Comparison of ENCODE assay signal across 23 cellular contexts in the genomic region with DNA sequence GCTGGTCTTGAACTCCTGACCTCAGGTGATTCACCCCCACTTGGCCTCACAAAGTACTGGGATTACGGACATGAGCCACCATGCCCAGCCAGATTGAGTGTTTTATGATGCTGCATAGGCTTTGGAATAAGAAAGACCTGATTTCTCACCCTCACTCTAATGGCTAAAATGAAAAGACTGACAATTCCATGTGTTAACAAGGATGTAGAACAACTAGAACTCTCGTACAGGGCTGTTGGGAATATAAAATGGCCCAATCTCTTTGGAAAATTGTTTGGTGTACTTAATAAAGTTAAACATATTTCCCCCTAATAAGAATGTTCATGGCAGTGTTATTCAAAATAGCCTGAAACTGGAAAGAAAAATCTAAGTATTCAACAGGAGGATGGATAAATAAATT. TPM values are rescaled to one million over a fixed set of nuclear protein-coding genes. Genes with fewer than 3 reads are reported as not detected.
DNase-seq lines count a peak whose midpoint lies in the region; ATAC-seq, FAIRE-seq and TF ChIP-seq lines count a peak whose summit lies in the region.
"Had no signal": no experiment of that assay in that cellular context is flagged by ENCODE, and none has a peak within 500 bp of the region (broad histone marks: within the 10 kb centered on the region; RNA-seq: fewer than 3 reads in every experiment).

No MANE protein-coding gene starts in this region.

- H3K27ac ChIP-seq in HepG2 (ENCODE audit: extremely low read length, insufficient read depth, low read length) (no peak overlapping the region), right lobe of liver (no peak overlapping the region), BLaER1 (peak overlapping the region; percentile 92), IMR-90 (ENCODE audit: insufficient read depth, low read length) (no peak overlapping the region), breast epithelium (no peak overlapping the region)
- H3K27ac ChIP-seq: 22Rv1, A549, C4-2B had no signal

- no TSS peak for BruUV-seq in HepG2 (replicated peaks; lab: Mats Ljungman, UMichigan)
- no TSS peak for BruUV-seq in IMR-90 (replicated peaks; lab: Mats Ljungman, UMichigan)

- no peak for FAIRE-seq in HepG2 (lab: Jason Lieb, UNC)
- FAIRE-seq: A549, D721Med, G401.6, GM12878, GM12892, GM18507 had no signal

- in situ Hi-C loops in HepG2 (cut with HindIII; ENCODE audit: extremely low pct_ligation_motif_present, low pct_unique_long_range_greater_than_20kb) (no loop called here), IMR-90 (cut with MboI; ENCODE audit: low sequenced_read_pairs) (no loop called here)

- no peak overlapping the region for H3K18ac ChIP-seq in IMR-90 (ENCODE audit: low read depth, low read length)

- ATAC-seq in HepG2 (no peak), right lobe of liver (no peak), IMR-90 (ENCODE audit: low read depth) (no peak), GM18867 (IDR thresholded peaks at IDR 0.05; ENCODE audit: unreplicated experiment) (no peak), GM18870 (IDR thresholded peaks at IDR 0.05; ENCODE audit: unreplicated experiment) (no peak)
- ATAC-seq: A549; CD8-positive, alpha-beta T cell; GM12878 had no signal

- H3K9me3 Mint-ChIP-seq in immature natural killer cell: no peaks in the 10 kb centered on the region
- H3K9me3 Mint-ChIP-seq: CD4-positive, alpha-beta T cell; CD8-positive, alpha-beta T cell had no signal

- peak overlapping the region in 4 of 6 donors; percentile 33 to 86 (median 54) for H3K27ac Mint-ChIP-seq in immature natural killer cell
- H3K27ac Mint-ChIP-seq: CD8-positive, alpha-beta T cell had no signal

- no peak overlapping the region for H3K14ac ChIP-seq in IMR-90 (replicated peaks; ENCODE audit: low read depth, low read length)

- no peak for DNase-seq in HepG2 (ENCODE audit: low spot score)
- no peak for DNase-seq in right lobe of liver
- no peak for DNase-seq in IMR-90
- DNase-seq in immature natural killer cell: no peak
- no peak for DNase-seq in breast epithelium (ENCODE audit: low spot score in 2 of 2)
- DNase-seq: AML-193; Caco-2; Calu3; CD4-positive, alpha-beta T cell; CD8-positive, alpha-beta T cell; DMS79 treated with DMSO at 0.1 percent for 48 hours had no signal

- 22% methylated on average over 2 of the region's 2 CpGs for WGBS in HepG2 (ENCODE audit: low lambda C conversion rate)
- WGBS in right lobe of liver (ENCODE audit: insufficient coverage, low coverage, low lambda C conversion rate, missing lambda C conversion rate): 94% methylated on average over 2 of the region's 2 CpGs
- no CpG with 5 or more reads among the region's 2 CpGs for WGBS in IMR-90 (ENCODE audit: extremely low coverage in 2 of 2, insufficient read length in 1 of 2), 2 experiments

- no peak overlapping the region for H2AFZ ChIP-seq in HepG2 (ENCODE audit: low read length)
- H2AFZ ChIP-seq in IMR-90 (replicated peaks; ENCODE audit: low read length, poor library complexity): no peak overlapping the region

- TF ChIP-seq RAD21 in HepG2 (CRISPR knock-in tag; IDR thresholded peaks at IDR 0.05): no peak
- no peak for TF ChIP-seq RAD21 in IMR-90 (IDR thresholded peaks at IDR 0.05; ENCODE audit: low read length)

- H3K4me3 Mint-ChIP-seq in immature natural killer cell: peak overlapping the region in 1 of 5 donors; percentile 53
- H3K4me3 Mint-ChIP-seq: B cell; CD4-positive, alpha-beta T cell; CD8-positive, alpha-beta T cell had no signal

- H3K56ac ChIP-seq in IMR-90 (ENCODE audit: extremely low read depth, insufficient read depth, low read length): no peak overlapping the region

- no peak for TF ChIP-seq POLR2A in HepG2 (IDR thresholded peaks at IDR 0.05; ENCODE audit: insufficient read depth in 1 of 2, low read depth in 2 of 2, low read length in 2 of 2)
- TF ChIP-seq POLR2A in right lobe of liver (IDR thresholded peaks at IDR 0.05): no peak
- TF ChIP-seq POLR2A in IMR-90 (IDR thresholded peaks at IDR 0.05; ENCODE audit: low read depth, low read length): no peak
- TF ChIP-seq POLR2A in breast epithelium (IDR thresholded peaks at IDR 0.05): no peak

- H2AK5ac ChIP-seq in IMR-90 (ENCODE audit: low read depth, low read length): no peak overlapping the region

- TF ChIP-seq EP300 in HepG2 (IDR thresholded peaks at IDR 0.05; ENCODE audit: low read depth in 2 of 2, low read length in 2 of 2) (no peak), HepG2 (CRISPR knock-in tag; IDR thresholded peaks at IDR 0.05; ENCODE audit: borderline replicate concordance) (no peak)

- no peaks in the 10 kb centered on the region for H3K9me3 ChIP-seq in HepG2 (ENCODE audit: low read length)
- H3K9me3 ChIP-seq in right lobe of liver: no peaks in the 10 kb centered on the region
- no peaks in the 10 kb centered on the region for H3K9me3 ChIP-seq in BLaER1
- no peaks in the 10 kb centered on the region for H3K9me3 ChIP-seq in IMR-90 (ENCODE audit: control insufficient read depth, insufficient read depth, low read length)
- H3K9me3 ChIP-seq in breast epithelium: no peaks in the 10 kb centered on the region
- H3K9me3 ChIP-seq: A549, Caco-2 had no signal

- H3K4ac ChIP-seq in IMR-90 (ENCODE audit: low read depth, low read length): no peak overlapping the region

- POLR2A ChIA-PET in HepG2 (lab: Yijun Ruan, JAX) (no interaction called here), IMR-90 (lab: Charles Lee; ENCODE audit: unreplicated experiment) (no interaction called here)

- no peak overlapping the region for H2BK120ac ChIP-seq in IMR-90 (ENCODE audit: low read depth, low read length)

- H3K36me3 ChIP-seq in HepG2 (replicated peaks in 1 of 2; ENCODE audit: control insufficient read depth in 1 of 2, insufficient read depth in 2 of 2, low read length in 2 of 2) (no peaks in the 10 kb centered on the region), right lobe of liver (no peaks in the 10 kb centered on the region), BLaER1 (no peaks in the 10 kb centered on the region), IMR-90 (ENCODE audit: control insufficient read depth, insufficient read depth, low read length) (no peaks in the 10 kb centered on the region), breast epithelium (no peaks in the 10 kb centered on the region)

- peaks cover 50 to 56% of the 10 kb centered on the region in 2 donors for H3K4me1 Mint-ChIP-seq in immature natural killer cell

- H4K91ac ChIP-seq in IMR-90 (ENCODE audit: insufficient read depth, low read depth, low read length): no peak overlapping the region

- peaks cover 0 to 2% (median 0%) of the 10 kb centered on the region in 3 donors for H3K27me3 Mint-ChIP-seq in immature natural killer cell (ENCODE audit: low read depth in 3 of 3)
- H3K27me3 Mint-ChIP-seq: B cell; CD4-positive, alpha-beta T cell had no signal

- H3K23ac ChIP-seq in IMR-90 (ENCODE audit: low read depth, low read length): no peak overlapping the region

- no peak overlapping the region for H4K8ac ChIP-seq in IMR-90 (ENCODE audit: low read depth in 2 of 2, low read length in 2 of 2)

- dilution Hi-C loops in IMR-90 (cut with HindIII; ENCODE audit: low sequenced_read_pairs, unreplicated experiment): no loop called here

- H3K9ac ChIP-seq in HepG2 (ENCODE audit: insufficient read depth, low read depth, low read length) (no peak overlapping the region), BLaER1 (no peak overlapping the region), IMR-90 (ENCODE audit: low read depth, low read length) (no peak overlapping the region)

- H3K4me1 ChIP-seq in HepG2 (ENCODE audit: insufficient read depth, low read length): peaks cover 20% of the 10 kb centered on the region
- no peaks in the 10 kb centered on the region for H3K4me1 ChIP-seq in right lobe of liver
- peaks cover 81% of the 10 kb centered on the region for H3K4me1 ChIP-seq in BLaER1
- peaks cover 18% of the 10 kb centered on the region for H3K4me1 ChIP-seq in IMR-90 (ENCODE audit: control insufficient read depth, insufficient read depth, low read length)
- H3K4me1 ChIP-seq in breast epithelium: peaks cover 0 to 12% of the 10 kb centered on the region in 2 donors
- H3K4me1 ChIP-seq: Caco-2 had no signal

- H3K36me3 Mint-ChIP-seq in immature natural killer cell: peaks cover 0 to 5% (median 0%) of the 10 kb centered on the region in 3 donors
- H3K36me3 Mint-ChIP-seq: CD8-positive, alpha-beta T cell had no signal

- no peaks in the 10 kb centered on the region for H3K79me2 ChIP-seq in HepG2 (ENCODE audit: insufficient read depth, low read length)

- H3K4me3 ChIP-seq in HepG2 (replicated peaks in 1 of 3; ENCODE audit: insufficient read depth in 1 of 3, low read depth in 2 of 3, low read length in 3 of 3) (no peak overlapping the region), right lobe of liver (no peak overlapping the region), BLaER1 (no peak overlapping the region), IMR-90 (ENCODE audit: insufficient read depth, low read depth, low read length) (no peak overlapping the region), breast epithelium (no peak overlapping the region)
- H3K4me3 ChIP-seq: A549, GM12878 had no signal

- CTCF ChIA-PET in HepG2 (lab: Yijun Ruan, JAX; ENCODE audit: low intra/inter-chr PET ratio, low total read pairs) (no interaction called here), IMR-90 (lab: Yijun Ruan, JAX) (no interaction called here)

- H2BK15ac ChIP-seq in IMR-90 (ENCODE audit: low read depth, low read length): 0 out of 3 replicates have a peak overlapping the region, but pooled peaks have one; percentile 51

- H2AK9ac ChIP-seq in IMR-90 (replicated peaks; ENCODE audit: low read depth, low read length, poor library complexity): no peak overlapping the region

- no peaks in the 10 kb centered on the region for H3K27me3 ChIP-seq in HepG2 (ENCODE audit: control insufficient read depth in 1 of 2, insufficient read depth in 2 of 2, low read length in 2 of 2)
- H3K27me3 ChIP-seq in right lobe of liver: no peaks in the 10 kb centered on the region
- H3K27me3 ChIP-seq in BLaER1: no peaks in the 10 kb centered on the region
- no peaks in the 10 kb centered on the region for H3K27me3 ChIP-seq in IMR-90 (ENCODE audit: control insufficient read depth, insufficient read depth, low read length)
- H3K27me3 ChIP-seq in breast epithelium: no peaks in the 10 kb centered on the region

- TF ChIP-seq CTCF in HepG2 (CRISPR knock-in tag; IDR thresholded peaks at IDR 0.05) (no peak), right lobe of liver (IDR thresholded peaks at IDR 0.05) (no peak), IMR-90 (conservative IDR thresholded peaks at IDR 0.05; ENCODE audit: low read depth, low read length) (no peak), breast epithelium (IDR thresholded peaks at IDR 0.05) (no peak)

- no peak overlapping the region for H2BK5ac ChIP-seq in IMR-90 (ENCODE audit: low read depth, low read length, poor library complexity, severe bottlenecking)

- H3K79me1 ChIP-seq in IMR-90 (ENCODE audit: low read depth in 1 of 2, low read length in 2 of 2): peaks cover 0 to 10% of the 10 kb centered on the region in 2 experiments; a peak in 2 of 4 replicates

- no peak overlapping the region for H2BK20ac ChIP-seq in IMR-90 (ENCODE audit: low read depth, low read length)

- H3K4me2 ChIP-seq in HepG2 (ENCODE audit: low read depth, low read length) (no peak overlapping the region), BLaER1 (peak overlapping the region; percentile 95), IMR-90 (ENCODE audit: low read depth, low read length) (no peak overlapping the region)
- H3K4me2 ChIP-seq: A549 had no signal

- H4K20me1 ChIP-seq in HepG2 (ENCODE audit: insufficient read depth, low read length): no peaks in the 10 kb centered on the region
- H4K20me1 ChIP-seq in BLaER1: no peaks in the 10 kb centered on the region
- no peaks in the 10 kb centered on the region for H4K20me1 ChIP-seq in IMR-90 (ENCODE audit: insufficient read depth, low read length)

- H4K5ac ChIP-seq in IMR-90 (ENCODE audit: low read depth, low read length): no peak overlapping the region

- H3K9me1 ChIP-seq in IMR-90 (ENCODE audit: insufficient read depth, low read length): peaks cover 24% of the 10 kb centered on the region

- intact Hi-C loops in HepG2 (cut with micrococcal nuclease; ENCODE audit: unreplicated experiment): no loop called here
- intact Hi-C loops in right lobe of liver (cut with DNase I): no loop called here
- intact Hi-C loops in IMR-90 (cut with micrococcal nuclease): loop anchor here (5.0 kb wide), 2 partner anchors 38 to 128 kb away; no protein-coding TSS in a partner anchor
- intact Hi-C loops in breast epithelium (cut with DNase I; ENCODE audit: low total_unique reads): no loop called here

RNA-seq across cellular contexts. Expression of a gene that starts 43.2 kb away (rescaled TPM):
- total RNA-seq in HepG2 (2016; rRNA removed; fragmentation: Illumina TruSeq; extraction: Trizol): 23.7 and 26.9 TPM in 2 replicates
- 1.3 and 2.3 TPM in 2 replicates for total RNA-seq in HepG2 (2016; cell fraction: cytosol; rRNA removed; fragmentation: Illumina TruSeq; extraction: Trizol; ENCODE audit: low read depth)
- total RNA-seq in HepG2 (2016; cell fraction: insoluble cytoplasmic fraction; rRNA removed; fragmentation: Illumina TruSeq; extraction: Trizol): 20.6 and 25.2 TPM in 2 replicates
- 4.6 and 6.2 TPM in 2 replicates for total RNA-seq in HepG2 (2016; cell fraction: membrane; rRNA removed; fragmentation: Illumina TruSeq; extraction: Trizol)
- total RNA-seq in HepG2 (2016; cell fraction: nucleus; rRNA removed; fragmentation: Illumina TruSeq; extraction: Trizol): 28.7 and 35.3 TPM in 2 replicates
- polyA plus RNA-seq in HepG2 (2011; rRNA removed): 15.9 and 17.3 TPM in 2 replicates
- 7.7 and 9.9 TPM in 2 replicates for polyA plus RNA-seq in HepG2 (2011; cell fraction: cytosol; rRNA removed)
- polyA plus RNA-seq in HepG2 (2011; cell fraction: nucleus; rRNA removed): 14.7 and 14.8 TPM in 2 replicates
- polyA plus RNA-seq in HepG2 (2012): 10.9 and 12.0 TPM in 2 replicates
- 0.78 and 0.81 TPM in 2 replicates for polyA plus RNA-seq in HepG2 (2016; cell fraction: cytosol; fragmentation: Illumina TruSeq; extraction: Trizol; ENCODE audit: low read depth)
- polyA plus RNA-seq in HepG2 (2016; cell fraction: insoluble cytoplasmic fraction; fragmentation: Illumina TruSeq; extraction: Trizol; ENCODE audit: low read depth): 12.1 and 14.0 TPM in 2 replicates
- 1.8 and 2.1 TPM in 2 replicates for polyA plus RNA-seq in HepG2 (2016; cell fraction: membrane; fragmentation: Illumina TruSeq; extraction: Trizol; ENCODE audit: low read depth)
- 22.1 and 22.9 TPM in 2 replicates for polyA plus RNA-seq in HepG2 (2016; cell fraction: nucleus; fragmentation: Illumina TruSeq; extraction: Trizol; ENCODE audit: insufficient read depth, low read depth)
- 29.5 and 80.4 TPM in 2 replicates for polyA minus RNA-seq in HepG2 (2011; rRNA and poly(A)+ RNA removed; ENCODE audit: low replicate concordance)
- 14.3 and 18.8 TPM in 2 replicates for polyA minus RNA-seq in HepG2 (2011; cell fraction: cytosol; rRNA and poly(A)+ RNA removed)
- polyA minus RNA-seq in HepG2 (2011; cell fraction: nucleus; rRNA and poly(A)+ RNA removed): 39.1 and 52.5 TPM in 2 replicates
- 10 to 100 TPM; 13.2 to 58.9 (median 27.5) TPM for total RNA-seq in right lobe of liver
- 283 and 316 TPM in 2 replicates for total RNA-seq in IMR-90 (2012; rRNA removed)
- 193 and 227 TPM in 2 replicates for polyA plus RNA-seq in IMR-90 (2012; rRNA removed)
- 85.9 and 102 TPM in 2 replicates for polyA plus RNA-seq in IMR-90 (2012; cell fraction: cytosol; rRNA removed)
- 176 and 458 TPM in 2 replicates for polyA plus RNA-seq in IMR-90 (2012; cell fraction: nucleus; rRNA removed; ENCODE audit: low replicate concordance)
- polyA plus RNA-seq in immature natural killer cell: 10 to 100 TPM; 38.6 to 95.0 (median 55.9) TPM
- total RNA-seq in breast epithelium: 10 to 100 TPM; 73.1 to 95.0 (median 77.6) TPM

RNA-seq across cellular contexts. Expression of a gene that starts 43.8 kb away (rescaled TPM):
- total RNA-seq in HepG2 (2016; rRNA removed; fragmentation: Illumina TruSeq; extraction: Trizol) (4.8 and 11.2 TPM in 2 replicates), right lobe of liver (1 to 10 TPM in 2 of 6 experiments, under 1 TPM in 4; 0.24 to 4.3 (median 0.87) TPM), IMR-90 (2012; rRNA removed) (115 and 123 TPM in 2 replicates), breast epithelium (10 to 100 TPM in 1 of 3 donors, 1 to 10 TPM in 2; 4.2 to 11.0 (median 5.2) TPM)
- 1.9 and 6.6 TPM in 2 replicates for total RNA-seq in HepG2 (2016; cell fraction: cytosol; rRNA removed; fragmentation: Illumina TruSeq; extraction: Trizol; ENCODE audit: low read depth)
- total RNA-seq in HepG2 (2016; cell fraction: insoluble cytoplasmic fraction; rRNA removed; fragmentation: Illumina TruSeq; extraction: Trizol): 5.2 and 16.9 TPM in 2 replicates
- 4.7 and 7.7 TPM in 2 replicates for total RNA-seq in HepG2 (2016; cell fraction: membrane; rRNA removed; fragmentation: Illumina TruSeq; extraction: Trizol)
- 9.1 and 18.5 TPM in 2 replicates for total RNA-seq in HepG2 (2016; cell fraction: nucleus; rRNA removed; fragmentation: Illumina TruSeq; extraction: Trizol)
- polyA plus RNA-seq in HepG2 (2011; rRNA removed) (0.37 and 0.45 TPM in 2 replicates), IMR-90 (2012; rRNA removed) (230 and 283 TPM in 2 replicates), immature natural killer cell (under 1 TPM in 1 of 3 donors, not detected in 2; 0.08 TPM)
- 0.39 and 0.50 TPM in 2 replicates for polyA plus RNA-seq in HepG2 (2011; cell fraction: cytosol; rRNA removed)
- 0.51 and 0.62 TPM in 2 replicates for polyA plus RNA-seq in HepG2 (2011; cell fraction: nucleus; rRNA removed)
- 0.13 and 0.16 TPM in 2 replicates for polyA plus RNA-seq in HepG2 (2012)
- polyA plus RNA-seq in HepG2 (2016; cell fraction: cytosol; fragmentation: Illumina TruSeq; extraction: Trizol; ENCODE audit: low read depth): 1.0 and 2.5 TPM in 2 replicates
- 4.9 and 5.1 TPM in 2 replicates for polyA plus RNA-seq in HepG2 (2016; cell fraction: insoluble cytoplasmic fraction; fragmentation: Illumina TruSeq; extraction: Trizol; ENCODE audit: low read depth)
- polyA plus RNA-seq in HepG2 (2016; cell fraction: membrane; fragmentation: Illumina TruSeq; extraction: Trizol; ENCODE audit: low read depth): 2.7 and 3.5 TPM in 2 replicates
- polyA plus RNA-seq in HepG2 (2016; cell fraction: nucleus; fragmentation: Illumina TruSeq; extraction: Trizol; ENCODE audit: insufficient read depth, low read depth): 18.1 and 26.1 TPM in 2 replicates
- 0.10 and 5.1 TPM in 2 replicates for polyA minus RNA-seq in HepG2 (2011; rRNA and poly(A)+ RNA removed; ENCODE audit: low replicate concordance)
- not detected in 2 replicates for polyA minus RNA-seq in HepG2 (2011; cell fraction: cytosol; rRNA and poly(A)+ RNA removed)
- polyA minus RNA-seq in HepG2 (2011; cell fraction: nucleus; rRNA and poly(A)+ RNA removed): 0.13 TPM in 1 of 2 replicates, not detected in the other
- 215 and 255 TPM in 2 replicates for polyA plus RNA-seq in IMR-90 (2012; cell fraction: cytosol; rRNA removed)
- polyA plus RNA-seq in IMR-90 (2012; cell fraction: nucleus; rRNA removed; ENCODE audit: low replicate concordance): 331 and 562 TPM in 2 replicates
- total RNA-seq: B cell; CD4-positive, alpha-beta T cell had no signal
